In the genomic region with DNA sequence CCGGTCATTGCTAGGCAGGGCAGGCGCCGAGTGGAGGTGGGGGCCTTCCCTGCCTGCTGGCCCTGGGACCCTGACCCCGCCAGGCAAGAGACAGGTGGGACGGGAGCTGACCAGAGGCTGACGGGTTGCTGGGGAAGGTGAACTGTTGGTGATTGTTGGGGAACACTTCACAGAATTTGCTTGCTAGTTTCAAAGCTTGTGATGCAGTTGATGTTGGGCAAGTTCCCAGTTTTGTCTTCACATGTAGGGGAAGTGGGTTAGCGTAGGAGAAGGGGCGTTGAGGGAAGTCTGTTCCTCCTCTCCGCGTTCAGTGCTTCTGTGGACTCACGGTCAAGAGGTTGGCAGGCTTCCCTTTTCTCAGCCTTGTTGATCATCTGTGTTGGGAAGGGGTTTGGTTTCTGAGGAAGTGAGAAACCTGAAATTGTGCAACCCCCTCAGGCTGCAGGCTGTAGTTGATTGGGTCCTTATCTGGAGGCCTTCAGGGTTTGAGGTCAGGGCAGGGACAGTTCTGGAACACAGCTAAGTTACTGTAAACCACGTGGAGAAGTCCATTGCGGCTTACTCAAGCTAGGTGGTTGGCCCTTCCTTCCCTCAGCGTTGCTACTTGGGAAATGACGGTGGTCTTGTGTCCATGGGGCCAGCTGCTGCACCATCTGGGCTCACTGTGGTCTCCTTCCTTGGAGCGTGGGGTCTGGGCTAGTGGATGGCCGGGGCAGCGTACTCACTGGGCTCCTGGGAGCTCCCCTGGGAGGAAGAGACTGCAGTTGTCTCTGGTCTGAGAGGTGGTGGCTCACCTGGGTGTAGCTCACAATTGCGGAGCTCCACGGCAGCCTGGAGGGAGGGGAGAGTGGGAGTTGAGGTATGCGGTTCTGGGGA, we compare ENCODE assay signal across 1 cellular context.
TF ChIP-seq lines count a peak whose summit lies in the region.

No MANE protein-coding gene starts in this region.

TF ChIP-seq in HepG2, 621 proteins besides CTCF, POLR2A, EP300 and RAD21 (continued from another document):
- TF ChIP-seq, protein P1, sequence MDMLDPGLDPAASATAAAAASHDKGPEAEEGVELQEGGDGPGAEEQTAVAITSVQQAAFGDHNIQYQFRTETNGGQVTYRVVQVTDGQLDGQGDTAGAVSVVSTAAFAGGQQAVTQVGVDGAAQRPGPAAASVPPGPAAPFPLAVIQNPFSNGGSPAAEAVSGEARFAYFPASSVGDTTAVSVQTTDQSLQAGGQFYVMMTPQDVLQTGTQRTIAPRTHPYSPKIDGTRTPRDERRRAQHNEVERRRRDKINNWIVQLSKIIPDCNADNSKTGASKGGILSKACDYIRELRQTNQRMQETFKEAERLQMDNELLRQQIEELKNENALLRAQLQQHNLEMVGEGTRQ (IDR thresholded peaks at IDR 0.05; ENCODE audit: low read depth, low read length), result no peak
- TF ChIP-seq, protein P1 (CRISPR knock-in tag; IDR thresholded peaks at IDR 0.05; ENCODE audit: borderline replicate concordance), result no peak
